ENCODE assay signal across 20 cellular contexts in genomic region chr10:127039435-127039834, GRCh38.
DNase-seq lines count a peak whose midpoint lies in the region; ATAC-seq and TF ChIP-seq lines count a peak whose summit lies in the region.
"Had no signal": no experiment of that assay in that cellular context is flagged by ENCODE, and none has a peak within 500 bp of the region (broad histone marks: within the 10 kb centered on the region; RNA-seq: fewer than 3 reads in every experiment).

No MANE protein-coding gene starts in this region.

- H3K4me1 Mint-ChIP-seq in osteocyte (ENCODE audit: unreplicated experiment): no peaks in the 10 kb centered on the region
- H3K4me1 Mint-ChIP-seq: B cell had no signal

- H3K27ac Mint-ChIP-seq in osteocyte (ENCODE audit: unreplicated experiment): no peak overlapping the region
- H3K27ac Mint-ChIP-seq: B cell; CD4-positive, alpha-beta T cell; CD8-positive, alpha-beta T cell had no signal

- no peak overlapping the region for H3K4me3 Mint-ChIP-seq in osteocyte (ENCODE audit: unreplicated experiment)
- H3K4me3 Mint-ChIP-seq: B cell; CD4-positive, alpha-beta T cell; CD8-positive, alpha-beta T cell had no signal

- no peak overlapping the region for H3K4me3 ChIP-seq in right atrium auricular region
- no peak overlapping the region for H3K4me3 ChIP-seq in colonic mucosa
- no peak overlapping the region for H3K4me3 ChIP-seq in mucosa of descending colon
- H3K4me3 ChIP-seq: A549; BLaER1 treated with 17β-estradiol and CSF1 and Interleukin-3, amounts not matched to agents 10 nM and 100 nM; GM12878 had no signal

- peaks cover 66% of the 10 kb centered on the region for H3K36me3 Mint-ChIP-seq in osteocyte (ENCODE audit: unreplicated experiment)
- H3K36me3 Mint-ChIP-seq: CD8-positive, alpha-beta T cell had no signal

- peak; percentile 36 for DNase-seq in right atrium auricular region (ENCODE audit: low spot score)
- no peak for DNase-seq in left ventricle myocardium superior
- peak; percentile 4 for DNase-seq in colonic mucosa
- peak; percentile 39 for DNase-seq in islet precursor cell
- DNase-seq in osteocyte (ENCODE audit: extremely low spot score, unreplicated experiment): peak; percentile 54
- DNase-seq in GF-D8 (lab: John Stamatoyannopoulos, UW): no peak
- DNase-seq in mucosa of descending colon: no peak
- no peak for DNase-seq in activated T-cell treated with anti-CD3 and anti-CD28 coated beads, Interleukin-2, amount 50 U/mL, for 1 hour
- DNase-seq: AML-193; Caco-2; Calu3; CD4-positive, alpha-beta T cell; CD8-positive, alpha-beta T cell; DMS79 treated with DMSO at 0.1 percent for 48 hours had no signal

- TF ChIP-seq CTCF in right atrium auricular region (IDR thresholded peaks at IDR 0.05): no peak
- TF ChIP-seq CTCF in colonic mucosa (IDR thresholded peaks at IDR 0.05): no peak
- TF ChIP-seq CTCF in osteocyte (IDR thresholded peaks at IDR 0.05): no peak
- TF ChIP-seq CTCF in mucosa of descending colon (IDR thresholded peaks at IDR 0.05): no peak

- H3K27me3 ChIP-seq in right atrium auricular region (no peaks in the 10 kb centered on the region), colonic mucosa (no peaks in the 10 kb centered on the region)
- H3K27me3 ChIP-seq: BLaER1 treated with 17β-estradiol and CSF1 and Interleukin-3, amounts not matched to agents 10 nM and 100 nM had no signal

- intact Hi-C loops in left ventricle myocardium superior (cut with micrococcal nuclease) (no loop called here), colonic mucosa (cut with DNase I) (no loop called here), mucosa of descending colon (cut with DNase I, micrococcal nuclease) (no loop called here)

- H3K4me1 ChIP-seq in right atrium auricular region (no peaks in the 10 kb centered on the region), colonic mucosa (no peaks in the 10 kb centered on the region), mucosa of descending colon (ENCODE audit: low read depth) (no peaks in the 10 kb centered on the region)
- H3K4me1 ChIP-seq: A549; BLaER1 treated with 17β-estradiol and CSF1 and Interleukin-3, amounts not matched to agents 10 nM and 100 nM had no signal

- no peaks in the 10 kb centered on the region for H3K9me3 ChIP-seq in right atrium auricular region
- no peaks in the 10 kb centered on the region for H3K9me3 ChIP-seq in colonic mucosa
- no peaks in the 10 kb centered on the region for H3K9me3 ChIP-seq in mucosa of descending colon
- H3K9me3 ChIP-seq: A549; BLaER1 treated with 17β-estradiol and CSF1 and Interleukin-3, amounts not matched to agents 10 nM and 100 nM; Caco-2 had no signal

- H3K27ac ChIP-seq in right atrium auricular region (no peak overlapping the region), colonic mucosa (no peak overlapping the region)
- H3K27ac ChIP-seq: 22Rv1; A549; BLaER1 treated with 17β-estradiol and CSF1 and Interleukin-3, amounts not matched to agents 10 nM and 100 nM; C4-2B had no signal

- no peak overlapping the region for H3K9ac ChIP-seq in colonic mucosa (ENCODE audit: low read depth in 2 of 2, low read length in 2 of 2)
- H3K9ac ChIP-seq: BLaER1 treated with 17β-estradiol and CSF1 and Interleukin-3, amounts not matched to agents 10 nM and 100 nM had no signal

- H3K27me3 Mint-ChIP-seq in osteocyte (ENCODE audit: unreplicated experiment): no peaks in the 10 kb centered on the region
- H3K27me3 Mint-ChIP-seq: B cell; CD4-positive, alpha-beta T cell had no signal

- ATAC-seq in left ventricle myocardium superior (no peak), mucosa of descending colon (no peak)
- ATAC-seq: A549; CD8-positive, alpha-beta T cell; GM12878 had no signal

- peaks cover 30% of the 10 kb centered on the region for H3K36me3 ChIP-seq in right atrium auricular region
- no peaks in the 10 kb centered on the region for H3K36me3 ChIP-seq in colonic mucosa
- H3K36me3 ChIP-seq in mucosa of descending colon (ENCODE audit: low read depth): peaks cover 4% of the 10 kb centered on the region
- H3K36me3 ChIP-seq: BLaER1 treated with 17β-estradiol and CSF1 and Interleukin-3, amounts not matched to agents 10 nM and 100 nM had no signal

- no peaks in the 10 kb centered on the region for H3K9me3 Mint-ChIP-seq in osteocyte (ENCODE audit: unreplicated experiment)
- H3K9me3 Mint-ChIP-seq: CD4-positive, alpha-beta T cell; CD8-positive, alpha-beta T cell had no signal

Comparison
In these comparisons a context has a peak if more than half of its experiments do, and no peak if none do; other contexts are left out.
1. DNase-seq: peak in right atrium auricular region (single experiment), colonic mucosa (single experiment), islet precursor cell (single experiment) and osteocyte (single experiment); none in left ventricle myocardium superior (single experiment), GF-D8 (single experiment), mucosa of descending colon (0 of 3) and activated T-cell treated with anti-CD3 and anti-CD28 coated beads, Interleukin-2, amount 50 U/mL, for 1 hour (single experiment).